Comparison of ENCODE assay signal across 25 cellular contexts in genomic region chrX:25068340-25068739, GRCh38. TPM values are rescaled to one million over a fixed set of nuclear protein-coding genes. Genes with fewer than 3 reads are reported as not detected.
A peak's percentile ranks its signal among the peaks of the same experiment; 100 is the strongest.
DNase-seq lines count a peak whose midpoint lies in the region; ATAC-seq and FAIRE-seq lines count a peak whose summit lies in the region.
"Had no signal": no experiment of that assay in that cellular context is flagged by ENCODE, and none has a peak within 500 bp of the region (broad histone marks: within the 10 kb centered on the region; RNA-seq: fewer than 3 reads in every experiment).

No MANE protein-coding gene starts in this region.

- DNase-seq in activated naive CD4-positive, alpha-beta T cell treated with anti-CD3 and anti-CD28 coated beads, Interleukin-2, amount 10 ng/mL, durations not matched to agents 7 days and 5 days = no peak
- DNase-seq in activated naive CD4-positive, alpha-beta T cell treated with anti-CD3 and anti-CD28 coated beads, Interleukin-2, amount 50 U/mL, for 16 hours = no peak
- no peak for DNase-seq in GM19239 (ENCODE audit: insufficient read length, low spot score)
- no peak for DNase-seq in T-helper 17 cell
- no peak for DNase-seq in stimulated activated effector memory CD8-positive, alpha-beta T cell treated with anti-CD3 and anti-CD28 coated beads, Interleukin-12 subunit alpha, Interleukin-12 subunit beta, amount 100 ng/mL, for 72 hours (ENCODE audit: low spot score in 2 of 2)
- no peak for DNase-seq in SHP77 treated with DMSO at 0.1 percent for 48 hours (lab: John Stamatoyannopoulos, UW)
- DNase-seq in occipital lobe (lab: John Stamatoyannopoulos, UW) = no peak
- no peak for DNase-seq in cerebellar nuclear complex (lab: John Stamatoyannopoulos, UW)
- DNase-seq: ACHN; activated CD4-positive, alpha-beta T cell treated with anti-CD3 and anti-CD28 coated beads, Interleukin-2, amount 10 ng/mL, durations not matched to agents 24 days and 14 days; activated CD8-positive, alpha-beta memory T cell treated with anti-CD3 and anti-CD28 coated beads, Interleukin-2, amount 50 U/mL, for 4 hours; activated effector memory CD4-positive, alpha-beta T cell treated with Interleukin-2 at 50 U/mL for 16 hours; BE2C; Caco-2; gastrocnemius medialis; left cardiac atrium; NCI-H1417 treated with DMSO at 0.1 percent for 48 hours; NCI-H446; right lobe of liver; stimulated activated CD4-positive, alpha-beta T cell treated with anti-CD3 and anti-CD28 coated beads, Interleukin-4, amount 100 ng/mL, for 1 hour; trophoblast cell had no signal

- H3K27ac Mint-ChIP-seq in activated naive CD4-positive, alpha-beta T cell treated with anti-CD3 and anti-CD28 coated beads, Interleukin-2, amount 10 ng/mL, durations not matched to agents 7 days and 5 days = peak overlapping the region; percentile 62
- H3K27ac Mint-ChIP-seq in T-helper 17 cell = peak overlapping the region; percentile 77
- H3K27ac Mint-ChIP-seq in stimulated activated effector memory CD8-positive, alpha-beta T cell treated with anti-CD3 and anti-CD28 coated beads, Interleukin-12 subunit alpha, Interleukin-12 subunit beta, amount 100 ng/mL, for 72 hours = peak overlapping the region; percentile 50

- FAIRE-seq in GM19239 (lab: Jason Lieb, UNC) = peak; percentile 35

- H3K4me1 Mint-ChIP-seq in activated naive CD4-positive, alpha-beta T cell treated with anti-CD3 and anti-CD28 coated beads, Interleukin-2, amount 10 ng/mL, durations not matched to agents 7 days and 5 days = peaks cover 24% of the 10 kb centered on the region
- peaks cover 3% of the 10 kb centered on the region for H3K4me1 Mint-ChIP-seq in T-helper 17 cell
- peaks cover 11% of the 10 kb centered on the region for H3K4me1 Mint-ChIP-seq in stimulated activated effector memory CD8-positive, alpha-beta T cell treated with anti-CD3 and anti-CD28 coated beads, Interleukin-12 subunit alpha, Interleukin-12 subunit beta, amount 100 ng/mL, for 72 hours

- H3K27me3 Mint-ChIP-seq in activated naive CD4-positive, alpha-beta T cell treated with anti-CD3 and anti-CD28 coated beads, Interleukin-2, amount 10 ng/mL, durations not matched to agents 7 days and 5 days = no peaks in the 10 kb centered on the region
- H3K27me3 Mint-ChIP-seq in T-helper 17 cell = no peaks in the 10 kb centered on the region
- H3K27me3 Mint-ChIP-seq: activated CD4-positive, alpha-beta T cell treated with anti-CD3 and anti-CD28 coated beads, Interleukin-2, amount 10 ng/mL, durations not matched to agents 24 days and 14 days had no signal

- ATAC-seq in T-helper 17 cell = no peak
- ATAC-seq in stimulated activated effector memory CD8-positive, alpha-beta T cell treated with anti-CD3 and anti-CD28 coated beads, Interleukin-12 subunit alpha, Interleukin-12 subunit beta, amount 100 ng/mL, for 72 hours = no peak
- ATAC-seq: gastrocnemius medialis, left cardiac atrium, SK-N-SH treated with all-trans-retinoic acid at 6 μM for 48 hours had no signal

- peaks cover 3% of the 10 kb centered on the region for H3K9me3 Mint-ChIP-seq in activated naive CD4-positive, alpha-beta T cell treated with anti-CD3 and anti-CD28 coated beads, Interleukin-2, amount 10 ng/mL, durations not matched to agents 7 days and 5 days
- peaks cover 2% of the 10 kb centered on the region for H3K9me3 Mint-ChIP-seq in stimulated activated effector memory CD8-positive, alpha-beta T cell treated with anti-CD3 and anti-CD28 coated beads, Interleukin-12 subunit alpha, Interleukin-12 subunit beta, amount 100 ng/mL, for 72 hours
- H3K9me3 Mint-ChIP-seq: activated CD4-positive, alpha-beta T cell treated with anti-CD3 and anti-CD28 coated beads, Interleukin-2, amount 10 ng/mL, durations not matched to agents 24 days and 14 days had no signal

- CTCF ChIA-PET in activated naive CD4-positive, alpha-beta T cell treated with anti-CD3 and anti-CD28 coated beads, Interleukin-2, amount 10 ng/mL, durations not matched to agents 7 days and 5 days (lab: Charles Lee) = no interaction called here

- H3K36me3 Mint-ChIP-seq in activated naive CD4-positive, alpha-beta T cell treated with anti-CD3 and anti-CD28 coated beads, Interleukin-2, amount 10 ng/mL, durations not matched to agents 7 days and 5 days = peaks cover 1% of the 10 kb centered on the region
- H3K36me3 Mint-ChIP-seq in T-helper 17 cell (ENCODE audit: low read depth) = peaks cover 2% of the 10 kb centered on the region
- no peaks in the 10 kb centered on the region for H3K36me3 Mint-ChIP-seq in stimulated activated effector memory CD8-positive, alpha-beta T cell treated with anti-CD3 and anti-CD28 coated beads, Interleukin-12 subunit alpha, Interleukin-12 subunit beta, amount 100 ng/mL, for 72 hours

- no peak overlapping the region for H3K4me3 Mint-ChIP-seq in activated naive CD4-positive, alpha-beta T cell treated with anti-CD3 and anti-CD28 coated beads, Interleukin-2, amount 10 ng/mL, durations not matched to agents 7 days and 5 days
- peak overlapping the region; percentile 57 for H3K4me3 Mint-ChIP-seq in T-helper 17 cell
- H3K4me3 Mint-ChIP-seq in stimulated activated effector memory CD8-positive, alpha-beta T cell treated with anti-CD3 and anti-CD28 coated beads, Interleukin-12 subunit alpha, Interleukin-12 subunit beta, amount 100 ng/mL, for 72 hours = no peak overlapping the region

- no peaks in the 10 kb centered on the region for H3K9me3 ChIP-seq in T-helper 17 cell (ENCODE audit: control insufficient read depth, low read length, poor library complexity, severe bottlenecking)
- H3K9me3 ChIP-seq: BE2C, Caco-2, gastrocnemius medialis, right lobe of liver had no signal

RNA-seq across cellular contexts. Expression of gene ARX, which starts 52.6 kb away (rescaled TPM):
- total RNA-seq in T-helper 17 cell (not detected), occipital lobe (6.2 TPM)
- total RNA-seq: activated CD4-positive, alpha-beta T cell treated with anti-CD3 and anti-CD28 coated beads, Interleukin-2, amount 10 ng/mL, durations not matched to agents 24 days and 14 days; dermis microvascular lymphatic vessel endothelial cell; left cardiac atrium; posterior vena cava; right lobe of liver; subcutaneous adipose tissue had no signal
